In the genomic region with DNA sequence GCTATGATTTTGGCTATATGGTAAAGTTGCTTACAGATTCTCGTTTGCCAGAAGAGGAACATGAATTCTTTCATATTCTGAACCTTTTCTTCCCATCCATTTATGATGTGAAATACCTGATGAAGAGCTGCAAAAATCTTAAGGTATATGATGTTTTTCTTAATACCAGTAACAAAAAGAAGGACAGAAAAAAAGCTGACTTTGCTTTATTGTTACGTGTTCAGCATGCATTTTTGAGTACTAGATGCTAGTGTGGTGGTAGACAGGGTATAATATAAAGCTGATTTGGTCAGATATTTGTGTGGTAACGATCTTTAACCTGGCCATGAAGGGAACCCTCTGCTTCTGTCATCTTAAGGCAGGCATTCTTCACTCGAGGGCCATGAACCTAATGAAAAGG, we compare ENCODE assay signal across 29 cellular contexts.
"Had no signal": no experiment of that assay in that cellular context is flagged by ENCODE, and none has a peak within 500 bp of the region (broad histone marks: within the 10 kb centered on the region; RNA-seq: fewer than 3 reads in every experiment).

No MANE protein-coding gene starts in this region.

- DNase-seq: colonic mucosa; effector CD8-positive, alpha-beta T cell; foreskin keratinocyte; heart right ventricle; hippocampal formation; left cardiac atrium; left lung; mammary epithelial cell; mesendoderm; midbrain; naive thymus-derived CD4-positive, alpha-beta T cell; spleen; stimulated activated CD4-positive, alpha-beta T cell treated with anti-CD3 and anti-CD28 coated beads, Interleukin-4, amount 100 ng/mL, for 4 hours; stimulated activated naive CD8-positive, alpha-beta T cell treated with anti-CD3 and anti-CD28 coated beads, Interleukin-15, Interleukin-2, amounts not matched to agents 100 U/mL and 50 U/mL, for 24 hours; substantia nigra; thyroid gland; upper lobe of right lung; uterus had no signal

- H3K4me3 Mint-ChIP-seq: dendritic cell treated with granulocyte-macrophage colony-stimulating factor and Interleukin-4, amounts not matched to agents 40 ng/mL and 50 ng/mL, for 4 days; naive thymus-derived CD4-positive, alpha-beta T cell; nephron; neural progenitor cell; stimulated activated memory B cell treated with anti-CD40 and anti-IgM and Interleukin-4, amounts not matched to agents 10 μg/mL and 1 μg/mL and 100 μg/mL, for 72 hours had no signal

- H3K27ac ChIP-seq: colonic mucosa, foreskin keratinocyte, neural progenitor cell, spleen, uterus had no signal

- H3K4me2 ChIP-seq: neural progenitor cell had no signal

- H3K4me1 Mint-ChIP-seq: neural progenitor cell had no signal

- H3K9me3 ChIP-seq: colonic mucosa, esophagus muscularis mucosa, gastroesophageal sphincter, heart right ventricle, left lung, prostate gland, right atrium auricular region, spleen, thyroid gland, upper lobe of right lung, uterus had no signal

- H3K27me3 Mint-ChIP-seq: dendritic cell treated with granulocyte-macrophage colony-stimulating factor and Interleukin-4, amounts not matched to agents 40 ng/mL and 50 ng/mL, for 4 days; naive thymus-derived CD4-positive, alpha-beta T cell; stimulated activated memory B cell treated with anti-CD40 and anti-IgM and Interleukin-4, amounts not matched to agents 10 μg/mL and 1 μg/mL and 100 μg/mL, for 72 hours had no signal

- H3K27me3 ChIP-seq: colonic mucosa, esophagus muscularis mucosa, foreskin keratinocyte, gastroesophageal sphincter, heart right ventricle, left lung, neural progenitor cell, right atrium auricular region, spleen, thyroid gland, upper lobe of right lung, uterus had no signal

- H3K4me3 ChIP-seq: colonic mucosa, esophagus muscularis mucosa, gastroesophageal sphincter, heart right ventricle, left lung, neural progenitor cell, prostate gland, right atrium auricular region, skin epidermis, spleen, thyroid gland, upper lobe of right lung, uterus had no signal

- FAIRE-seq: endothelial cell of umbilical vein, islet of Langerhans had no signal

- H3K27ac Mint-ChIP-seq: dendritic cell treated with granulocyte-macrophage colony-stimulating factor and Interleukin-4, amounts not matched to agents 40 ng/mL and 50 ng/mL, for 4 days; nephron; neural progenitor cell; stimulated activated memory B cell treated with anti-CD40 and anti-IgM and Interleukin-4, amounts not matched to agents 10 μg/mL and 1 μg/mL and 100 μg/mL, for 72 hours had no signal

- ATAC-seq: foreskin keratinocyte; gastroesophageal sphincter; heart right ventricle; left cardiac atrium; left lung; naive thymus-derived CD4-positive, alpha-beta T cell; stimulated activated memory B cell treated with anti-CD40 and anti-IgM and Interleukin-4, amounts not matched to agents 10 μg/mL and 1 μg/mL and 100 μg/mL, for 72 hours; stimulated activated naive CD8-positive, alpha-beta T cell treated with anti-CD3 and anti-CD28 coated beads, Interleukin-15, Interleukin-2, amounts not matched to agents 100 U/mL and 50 U/mL, for 24 hours; upper lobe of right lung had no signal

- H3K36me3 ChIP-seq: prostate gland, uterus had no signal

- H3K4me1 ChIP-seq: colonic mucosa, foreskin keratinocyte, neural progenitor cell, prostate gland, uterus had no signal
